ENCODE assay signal across 17 cellular contexts in genomic region chr2:110832740-110833139, GRCh38.
"Had no signal": no experiment of that assay in that cellular context is flagged by ENCODE, and none has a peak within 500 bp of the region (broad histone marks: within the 10 kb centered on the region; RNA-seq: fewer than 3 reads in every experiment).

No MANE protein-coding gene starts in this region.

- H3K27me3 ChIP-seq: tibial nerve, vagina had no signal

- H3K4me1 ChIP-seq: adrenal gland, gastroesophageal sphincter, heart right ventricle, vagina had no signal

- H3K27ac ChIP-seq: adrenal gland, gastroesophageal sphincter, heart right ventricle, tibial nerve, vagina, WERI-Rb-1 had no signal

- DNase-seq: activated CD4-positive, alpha-beta memory T cell treated with anti-CD3 and anti-CD28 coated beads, Interleukin-2, amount 10 ng/mL, durations not matched to agents 7 days and 5 days; activated effector memory CD4-positive, alpha-beta T cell treated with anti-CD3 and anti-CD28 coated beads, Interleukin-2, amount 50 U/mL, for 16 hours; activated T-cell treated with anti-CD3 and anti-CD28 coated beads, Interleukin-2, amount 50 U/mL, for 4 hours; adrenal gland; erythroblast; heart right ventricle; mesendoderm; nucleus accumbens; posterior cingulate gyrus; retina; stimulated activated CD4-positive, alpha-beta T cell treated with anti-CD3 and anti-CD28 coated beads, Interleukin-15, amount 100 ng/mL, for 24 hours; stimulated activated CD4-positive, alpha-beta T cell treated with anti-CD3 and anti-CD28 coated beads, Interleukin-4, amount 100 ng/mL, for 1 hour; stimulated activated naive CD4-positive, alpha-beta T cell; WERI-Rb-1 had no signal

- H3K36me3 ChIP-seq: adrenal gland, gastroesophageal sphincter, heart right ventricle, tibial nerve, vagina, WERI-Rb-1 had no signal

- H3K9me3 ChIP-seq: adrenal gland, gastroesophageal sphincter, heart right ventricle, tibial nerve, vagina had no signal

- H3K4me3 ChIP-seq: adrenal gland, gastroesophageal sphincter, heart right ventricle, tibial nerve, vagina had no signal
